Comparison of ENCODE assay signal across 12 cellular contexts in genomic region chr12:58416211-58416610, GRCh38.
DNase-seq lines count a peak whose midpoint lies in the region; ATAC-seq and TF ChIP-seq lines count a peak whose summit lies in the region.
"Had no signal": no experiment of that assay in that cellular context is flagged by ENCODE, and none has a peak within 500 bp of the region (broad histone marks: within the 10 kb centered on the region; RNA-seq: fewer than 3 reads in every experiment).

No MANE protein-coding gene starts in this region.

- peak; percentile 11 for DNase-seq in CMK (ENCODE audit: low read depth)
- DNase-seq in IMR-90: peak; percentile 88
- peak; percentile 57 for DNase-seq in mammary epithelial cell
- DNase-seq in activated naive CD4-positive, alpha-beta T cell treated with anti-CD3 and anti-CD28 coated beads for 36 hours: no peak
- no peak for DNase-seq in NCI-H526 treated with DMSO at 0.1 percent for 48 hours (lab: John Stamatoyannopoulos, UW)
- no peak for DNase-seq in OCI-LY7 (ENCODE audit: low spot score)
- DNase-seq: activated CD8-positive, alpha-beta T cell treated with anti-CD3 and anti-CD28 coated beads, Interleukin-2, amount 10 ng/mL, durations not matched to agents 7 days and 5 days; heart left ventricle; NCI-H1694 treated with DMSO at 0.1 percent for 48 hours had no signal

- no peak overlapping the region for H3K27ac Mint-ChIP-seq in activated naive CD4-positive, alpha-beta T cell treated with anti-CD3 and anti-CD28 coated beads for 36 hours
- H3K27ac Mint-ChIP-seq: activated CD8-positive, alpha-beta T cell treated with anti-CD3 and anti-CD28 coated beads, Interleukin-2, amount 10 ng/mL, durations not matched to agents 7 days and 5 days had no signal

- H4K8ac ChIP-seq in IMR-90 (ENCODE audit: low read depth in 2 of 2, low read length in 2 of 2): peak overlapping the region; percentile 25 to 93

- no peaks in the 10 kb centered on the region for H3K36me3 Mint-ChIP-seq in activated naive CD4-positive, alpha-beta T cell treated with anti-CD3 and anti-CD28 coated beads for 36 hours (ENCODE audit: low read depth)

- peak overlapping the region; percentile 68 for H2BK5ac ChIP-seq in IMR-90 (ENCODE audit: low read depth, low read length, poor library complexity, severe bottlenecking)

- in situ Hi-C loops in IMR-90 (cut with MboI; ENCODE audit: low sequenced_read_pairs): no loop called here
- in situ Hi-C loops in mammary epithelial cell (cut with MboI; ENCODE audit: low sequenced_read_pairs in 2 of 2): no loop called here

- H4K91ac ChIP-seq in IMR-90 (ENCODE audit: insufficient read depth, low read depth, low read length): peak overlapping the region; percentile 88

- H3K18ac ChIP-seq in IMR-90 (ENCODE audit: low read depth, low read length): peak overlapping the region; percentile 75

- H2AK5ac ChIP-seq in IMR-90 (ENCODE audit: low read depth, low read length): peak overlapping the region; percentile 84

- peak overlapping the region; percentile 95 for H2BK20ac ChIP-seq in IMR-90 (ENCODE audit: low read depth, low read length)

- H3K9ac ChIP-seq in IMR-90 (ENCODE audit: low read depth, low read length): peak overlapping the region; percentile 32; the same call in 1 of the 2 replicates
- no peak overlapping the region for H3K9ac ChIP-seq in mammary epithelial cell (ENCODE audit: insufficient read depth, low read length)

- H3K27ac ChIP-seq in IMR-90 (ENCODE audit: insufficient read depth, low read length) (peak overlapping the region; percentile 60), mammary epithelial cell (ENCODE audit: insufficient read depth, low read depth, low read length) (no peak overlapping the region), mesodermal cell (ENCODE audit: low read depth, low read length, severe bottlenecking) (peak overlapping the region; percentile 68), OCI-LY7 (ENCODE audit: low read depth, low read length, poor library complexity, severe bottlenecking) (no peak overlapping the region)
- H3K27ac ChIP-seq: ascending aorta, heart left ventricle had no signal

- no peak for TF ChIP-seq POLR2A in IMR-90 (IDR thresholded peaks at IDR 0.05; ENCODE audit: low read depth, low read length)

- no peaks in the 10 kb centered on the region for H3K4me1 Mint-ChIP-seq in activated naive CD4-positive, alpha-beta T cell treated with anti-CD3 and anti-CD28 coated beads for 36 hours (ENCODE audit: low read depth)

- intact Hi-C loops in IMR-90 (cut with micrococcal nuclease): loop anchor here (2.0 to 10.0 kb wide), 4 partner anchors 69 to 671 kb away; no protein-coding TSS in a partner anchor
- intact Hi-C loops in mammary epithelial cell (cut with micrococcal nuclease): loop anchor here (1.0 to 10.0 kb wide), 2 partner anchors 27 to 119 kb away; no protein-coding TSS in a partner anchor
- intact Hi-C loops in activated naive CD4-positive, alpha-beta T cell treated with anti-CD3 and anti-CD28 coated beads for 36 hours (cut with micrococcal nuclease): no loop called here
- intact Hi-C loops in OCI-LY7 (cut with micrococcal nuclease; ENCODE audit: unreplicated experiment): no loop called here

- no peaks in the 10 kb centered on the region for H3K9me1 ChIP-seq in IMR-90 (ENCODE audit: insufficient read depth, low read length)

- peaks cover 12% of the 10 kb centered on the region for H3K4me1 ChIP-seq in IMR-90 (ENCODE audit: control insufficient read depth, insufficient read depth, low read length)
- H3K4me1 ChIP-seq in mammary epithelial cell (ENCODE audit: insufficient read depth, low read length): peaks cover 39% of the 10 kb centered on the region
- H3K4me1 ChIP-seq in mesodermal cell (ENCODE audit: control insufficient read depth, insufficient read depth, low read length, poor library complexity, severe bottlenecking): peaks cover 23% of the 10 kb centered on the region
- no peaks in the 10 kb centered on the region for H3K4me1 ChIP-seq in OCI-LY7 (ENCODE audit: insufficient read depth, low read length, poor library complexity, severe bottlenecking)

- H3K79me2 ChIP-seq in mammary epithelial cell (ENCODE audit: insufficient read depth, low read length) (no peaks in the 10 kb centered on the region), OCI-LY7 (ENCODE audit: insufficient read depth, low read depth, low read length) (no peaks in the 10 kb centered on the region)

- POLR2A ChIA-PET in IMR-90 (lab: Charles Lee; ENCODE audit: unreplicated experiment) (no interaction called here), OCI-LY7 (lab: Charles Lee) (no interaction called here)

- H3K27me3 ChIP-seq in IMR-90 (ENCODE audit: control insufficient read depth, insufficient read depth, low read length) (no peaks in the 10 kb centered on the region), mammary epithelial cell (ENCODE audit: insufficient read depth, low read length) (no peaks in the 10 kb centered on the region)
- H3K27me3 ChIP-seq: ascending aorta, heart left ventricle had no signal

- no peaks in the 10 kb centered on the region for H3K9me3 ChIP-seq in IMR-90 (ENCODE audit: control insufficient read depth, insufficient read depth, low read length)
- no peaks in the 10 kb centered on the region for H3K9me3 ChIP-seq in mammary epithelial cell (replicated peaks; ENCODE audit: insufficient read depth, low read length)
- H3K9me3 ChIP-seq in mesodermal cell (ENCODE audit: control insufficient read depth, low read length): no peaks in the 10 kb centered on the region
- H3K9me3 ChIP-seq in OCI-LY7 (ENCODE audit: low read length): no peaks in the 10 kb centered on the region
- H3K9me3 ChIP-seq: ascending aorta, heart left ventricle had no signal

- H3K36me3 ChIP-seq in IMR-90 (ENCODE audit: control insufficient read depth, insufficient read depth, low read length) (no peaks in the 10 kb centered on the region), mammary epithelial cell (ENCODE audit: insufficient read depth, low read length) (no peaks in the 10 kb centered on the region), mesodermal cell (ENCODE audit: control insufficient read depth, insufficient read depth, low read length) (no peaks in the 10 kb centered on the region), OCI-LY7 (ENCODE audit: insufficient read depth, low read length) (no peaks in the 10 kb centered on the region)
- H3K36me3 ChIP-seq: ascending aorta, heart left ventricle had no signal

- peak overlapping the region; percentile 75 for H2BK15ac ChIP-seq in IMR-90 (ENCODE audit: low read depth, low read length)

- H3K4ac ChIP-seq in IMR-90 (ENCODE audit: low read depth, low read length): peak overlapping the region; percentile 96

- no peaks in the 10 kb centered on the region for H3K79me1 ChIP-seq in IMR-90 (ENCODE audit: low read depth in 1 of 2, low read length in 2 of 2)

- peak overlapping the region; percentile 81; the same call in 1 of the 2 replicates for H3K23ac ChIP-seq in IMR-90 (ENCODE audit: low read depth, low read length)

- H3K56ac ChIP-seq in IMR-90 (ENCODE audit: extremely low read depth, insufficient read depth, low read length): peak overlapping the region; percentile 75; the same call in 1 of the 2 replicates

- no peaks in the 10 kb centered on the region for H3K9me3 Mint-ChIP-seq in activated naive CD4-positive, alpha-beta T cell treated with anti-CD3 and anti-CD28 coated beads for 36 hours

- H3K4me3 ChIP-seq in IMR-90 (ENCODE audit: insufficient read depth, low read depth, low read length) (no peak overlapping the region), mammary epithelial cell (replicated peaks in 1 of 3; ENCODE audit: insufficient read depth in 1 of 3, low read depth in 2 of 3, low read length in 3 of 3) (no peak overlapping the region), mesodermal cell (ENCODE audit: extremely low read depth, insufficient read depth, low read length, poor library complexity, severe bottlenecking) (no peak overlapping the region), OCI-LY7 (ENCODE audit: low read depth, low read length, poor library complexity, severe bottlenecking) (no peak overlapping the region)
- H3K4me3 ChIP-seq: ascending aorta, heart left ventricle had no signal

- no CpG with 5 or more reads among the region's 2 CpGs for WGBS in IMR-90 (ENCODE audit: extremely low coverage in 2 of 2, insufficient read length in 1 of 2), 2 experiments
- WGBS in mammary epithelial cell (ENCODE audit: low coverage, missing lambda C conversion rate): 55% methylated on average over 2 of the region's 2 CpGs
- WGBS in mesodermal cell (ENCODE audit: insufficient coverage in 2 of 2), 2 experiments: 70 to 84% methylated on average over 2 of the region's 2 CpGs

- H4K20me1 ChIP-seq in IMR-90 (ENCODE audit: insufficient read depth, low read length) (no peaks in the 10 kb centered on the region), mammary epithelial cell (ENCODE audit: insufficient read depth, low read length) (no peaks in the 10 kb centered on the region), OCI-LY7 (ENCODE audit: insufficient read depth, low read length) (no peaks in the 10 kb centered on the region)

- H2AK9ac ChIP-seq in IMR-90 (replicated peaks; ENCODE audit: low read depth, low read length, poor library complexity): no peak overlapping the region

- ATAC-seq in IMR-90 (ENCODE audit: low read depth) (peak; percentile 73), HG02970 (IDR thresholded peaks at IDR 0.05; ENCODE audit: low FRiP score, unreplicated experiment) (no peak)
- ATAC-seq: activated CD8-positive, alpha-beta T cell treated with anti-CD3 and anti-CD28 coated beads, Interleukin-2, amount 10 ng/mL, durations not matched to agents 7 days and 5 days; heart left ventricle had no signal

- H2BK120ac ChIP-seq in IMR-90 (ENCODE audit: low read depth, low read length): peak overlapping the region; percentile 95

- no peaks in the 10 kb centered on the region for H3K9me2 ChIP-seq in OCI-LY7 (ENCODE audit: insufficient read depth, low read length)

- TF ChIP-seq CTCF in IMR-90 (conservative IDR thresholded peaks at IDR 0.05; ENCODE audit: low read depth, low read length) (peak; percentile 61), mammary epithelial cell (conservative IDR thresholded peaks at IDR 0.05 in 1 of 2, IDR thresholded peaks at IDR 0.05 in 1 of 2; ENCODE audit: extremely low read depth in 1 of 2, insufficient read depth in 1 of 2, low read depth in 1 of 2, low read length in 2 of 2) (peak in 1 of 2 donors; percentile 24), OCI-LY7 (conservative IDR thresholded peaks at IDR 0.05; ENCODE audit: low read length) (no peak)

- CTCF ChIA-PET in IMR-90 (lab: Yijun Ruan, JAX): interaction anchor here (0.7 to 2.7 kb wide), 3 partner anchors 9 to 124 kb away, joined by 3 to 14 read pairs (median 3); no protein-coding TSS in a partner anchor
- CTCF ChIA-PET in mammary epithelial cell (lab: Charles Lee; ENCODE audit: low non-redundant PET): no interaction called here
- CTCF ChIA-PET in activated naive CD4-positive, alpha-beta T cell treated with anti-CD3 and anti-CD28 coated beads for 36 hours (lab: Charles Lee): no interaction called here
- CTCF ChIA-PET in OCI-LY7 (lab: Charles Lee; ENCODE audit: unreplicated experiment): no interaction called here

- BruUV-seq in IMR-90 (replicated peaks; lab: Mats Ljungman, UMichigan) (no TSS peak), mammary epithelial cell (replicated peaks; lab: Mats Ljungman, UMichigan) (no TSS peak), OCI-LY7 (replicated peaks; lab: Mats Ljungman, UMichigan) (no TSS peak)

- no peak overlapping the region for H3K4me3 Mint-ChIP-seq in activated naive CD4-positive, alpha-beta T cell treated with anti-CD3 and anti-CD28 coated beads for 36 hours
- H3K4me3 Mint-ChIP-seq: activated CD8-positive, alpha-beta T cell treated with anti-CD3 and anti-CD28 coated beads, Interleukin-2, amount 10 ng/mL, durations not matched to agents 7 days and 5 days had no signal

- H3K4me2 ChIP-seq in IMR-90 (ENCODE audit: low read depth, low read length) (no peak overlapping the region), mammary epithelial cell (ENCODE audit: insufficient read depth, low read depth, low read length) (no peak overlapping the region), OCI-LY7 (ENCODE audit: low read length) (no peak overlapping the region)

- peak; percentile 70 for TF ChIP-seq RAD21 in IMR-90 (IDR thresholded peaks at IDR 0.05; ENCODE audit: low read length)

- dilution Hi-C loops in IMR-90 (cut with HindIII; ENCODE audit: low sequenced_read_pairs, unreplicated experiment) (no loop called here), mammary epithelial cell (cut with HindIII; ENCODE audit: low sequenced_read_pairs) (no loop called here)

- peak overlapping the region; percentile 55 for H4K5ac ChIP-seq in IMR-90 (ENCODE audit: low read depth, low read length)

- H2AFZ ChIP-seq in IMR-90 (replicated peaks; ENCODE audit: low read length, poor library complexity): peak overlapping the region; percentile 71
- H2AFZ ChIP-seq in mammary epithelial cell (ENCODE audit: low read depth, low read length): peak overlapping the region; percentile 72
- H2AFZ ChIP-seq in OCI-LY7 (ENCODE audit: low read length): no peak overlapping the region

- H3K14ac ChIP-seq in IMR-90 (replicated peaks; ENCODE audit: low read depth, low read length): peak overlapping the region; percentile 88

- no peaks in the 10 kb centered on the region for H3K27me3 Mint-ChIP-seq in activated naive CD4-positive, alpha-beta T cell treated with anti-CD3 and anti-CD28 coated beads for 36 hours (ENCODE audit: low read depth)

Comparison
In these comparisons a context has a peak if more than half of its experiments do, and no peak if none do; other contexts are left out.
1. DNase-seq: peak in CMK (single experiment), IMR-90 (single experiment) and mammary epithelial cell (single experiment); none in activated naive CD4-positive, alpha-beta T cell treated with anti-CD3 and anti-CD28 coated beads for 36 hours (single experiment), NCI-H526 treated with DMSO at 0.1 percent for 48 hours (single experiment) and OCI-LY7 (single experiment).
2. H3K27ac ChIP-seq: peak in IMR-90 (single experiment) and mesodermal cell (single experiment); none in mammary epithelial cell (single experiment) and OCI-LY7 (single experiment).
3. intact Hi-C loops: an anchor here in IMR-90 (2.0 to 10.0 kb wide) and mammary epithelial cell (1.0 to 10.0 kb wide); none called in activated naive CD4-positive, alpha-beta T cell treated with anti-CD3 and anti-CD28 coated beads for 36 hours and OCI-LY7.